In the genomic region with DNA sequence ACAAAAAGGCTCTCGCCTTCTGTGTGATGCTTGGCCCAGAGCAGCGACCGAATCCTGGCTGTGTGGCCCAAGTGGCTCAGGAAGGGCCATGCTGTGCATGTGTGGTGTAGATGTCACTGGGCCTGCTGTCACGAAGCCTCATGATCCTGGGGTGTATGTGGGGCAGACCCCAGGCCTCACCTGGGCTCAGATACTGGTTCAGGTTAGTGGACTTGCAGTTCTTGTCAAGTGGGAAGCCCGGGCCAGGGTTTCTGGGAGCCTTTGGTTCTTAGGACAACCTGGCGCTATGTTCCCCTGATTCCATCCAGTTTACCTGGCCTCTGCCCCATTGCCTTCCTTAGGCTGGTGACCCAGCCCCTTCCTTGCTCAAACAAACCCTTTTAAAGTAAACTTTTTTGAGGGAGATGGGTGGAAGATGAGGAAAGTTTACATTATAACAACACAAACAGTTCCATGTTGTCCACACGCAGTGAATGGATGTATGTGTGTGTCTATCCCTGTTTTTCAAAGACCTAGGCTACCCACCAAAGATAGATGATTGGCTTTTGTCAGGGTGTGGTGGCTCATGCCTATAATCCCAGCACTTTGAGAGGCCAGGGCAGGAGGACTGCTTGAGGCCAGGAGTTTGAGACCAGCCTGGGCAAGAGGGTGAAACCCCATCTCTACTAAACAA, we compare ENCODE assay signal across 1 cellular context.
TF ChIP-seq lines count a peak whose summit lies in the region.

No MANE protein-coding gene starts in this region.

TF ChIP-seq in K562, 482 proteins besides CTCF, POLR2A, EP300 and RAD21:
- TF ChIP-seq TCF7L2 (IDR thresholded peaks at IDR 0.05; ENCODE audit: low read depth, low read length) (no peak), POLR2G (IDR thresholded peaks at IDR 0.05; ENCODE audit: low read depth, low read length) (0 out of 2 replicates have a peak, but pooled peaks have one; percentile 24)
TF ChIP-seq in K562: peak in this region for 1.
